In genomic region chr7:39615350-39615975, GRCh38 we compare ENCODE assay signal across 13 cellular contexts.
"Had no signal": no experiment of that assay in that cellular context is flagged by ENCODE, and none has a peak within 500 bp of the region (broad histone marks: within the 10 kb centered on the region; RNA-seq: fewer than 3 reads in every experiment).

No MANE protein-coding gene starts in this region.

- H3K4me3 Mint-ChIP-seq: stimulated activated memory B cell treated with anti-CD40 and anti-IgM and Interleukin-4, amounts not matched to agents 10 μg/mL and 1 μg/mL and 100 μg/mL, for 72 hours had no signal

- ATAC-seq: left colon; stimulated activated memory B cell treated with anti-CD40 and anti-IgM and Interleukin-4, amounts not matched to agents 10 μg/mL and 1 μg/mL and 100 μg/mL, for 72 hours had no signal

- H3K27ac Mint-ChIP-seq: stimulated activated memory B cell treated with anti-CD40 and anti-IgM and Interleukin-4, amounts not matched to agents 10 μg/mL and 1 μg/mL and 100 μg/mL, for 72 hours had no signal

- H3K9me3 Mint-ChIP-seq: stimulated activated memory B cell treated with anti-CD40 and anti-IgM and Interleukin-4, amounts not matched to agents 10 μg/mL and 1 μg/mL and 100 μg/mL, for 72 hours had no signal

- H3K36me3 Mint-ChIP-seq: stimulated activated memory B cell treated with anti-CD40 and anti-IgM and Interleukin-4, amounts not matched to agents 10 μg/mL and 1 μg/mL and 100 μg/mL, for 72 hours had no signal

- H3K27me3 ChIP-seq: adrenal gland, right atrium auricular region had no signal

- H3K4me1 ChIP-seq: adrenal gland, right atrium auricular region, transverse colon had no signal

- DNase-seq: activated CD4-positive, alpha-beta T cell treated with anti-CD3 and anti-CD28 coated beads, Interleukin-2, amount 50 U/mL, for 4 hours; activated naive CD4-positive, alpha-beta T cell treated with anti-CD3 and anti-CD28 coated beads, Interleukin-2, amount 50 U/mL, for 16 hours; activated T-cell treated with anti-CD3 and anti-CD28 coated beads, Interleukin-2, amount 50 U/mL, for 1 hour; adrenal gland; dorsolateral prefrontal cortex; esophagus squamous epithelium; left colon; midbrain; transverse colon had no signal

- H3K4me3 ChIP-seq: adrenal gland, dorsolateral prefrontal cortex, esophagus squamous epithelium, lung, right atrium auricular region, smooth muscle cell, transverse colon had no signal

- H3K27ac ChIP-seq: adrenal gland, dorsolateral prefrontal cortex, esophagus squamous epithelium, right atrium auricular region, transverse colon had no signal

- H3K9me3 ChIP-seq: adrenal gland, esophagus squamous epithelium, right atrium auricular region, transverse colon had no signal

- H3K36me3 ChIP-seq: adrenal gland, esophagus squamous epithelium, right atrium auricular region, transverse colon had no signal
